Comparison of ENCODE assay signal across 17 cellular contexts in genomic region chr12:107225626-107226025, GRCh38.
DNase-seq lines count a peak whose midpoint lies in the region; ATAC-seq and TF ChIP-seq lines count a peak whose summit lies in the region.
"Had no signal": no experiment of that assay in that cellular context is flagged by ENCODE, and none has a peak within 500 bp of the region (broad histone marks: within the 10 kb centered on the region; RNA-seq: fewer than 3 reads in every experiment).

No MANE protein-coding gene starts in this region.

- H3K79me2 ChIP-seq in fibroblast of lung (ENCODE audit: control insufficient read depth, insufficient read depth, low read length) = no peaks in the 10 kb centered on the region

- H2BK12ac ChIP-seq in neuronal stem cell (ENCODE audit: low read length) = no peak overlapping the region

- H2BK15ac ChIP-seq in neuronal stem cell (ENCODE audit: low read length) = no peak overlapping the region

- DNase-seq in H4 (ENCODE audit: low spot score) (peak; percentile 57), SJCRH30 (peak; percentile 23 to 30), fibroblast of lung (ENCODE audit: low read depth in 2 of 2) (peak; percentile 14 to 71), neuronal stem cell (ENCODE audit: low spot score) (no peak), globus pallidus (ENCODE audit: low spot score) (no peak)
- DNase-seq: activated CD8-positive, alpha-beta memory T cell treated with anti-CD3 and anti-CD28 coated beads for 24 hours; activated effector memory CD4-positive, alpha-beta T cell treated with anti-CD3 and anti-CD28 coated beads, Interleukin-2, amount 50 U/mL, for 16 hours; CD4-positive, CD25-positive, alpha-beta regulatory T cell; head of caudate nucleus; Right ventricle myocardium superior; stimulated activated CD4-positive, alpha-beta T cell treated with anti-CD3 and anti-CD28 coated beads, Interleukin-4, amount 100 ng/mL, for 24 hours had no signal

- H4K20me1 ChIP-seq in fibroblast of lung (ENCODE audit: control insufficient read depth, extremely low read depth, insufficient read depth, low read length) = no peaks in the 10 kb centered on the region

- H3K27ac ChIP-seq in SJCRH30 (no peak overlapping the region; the same call in 1 of the 2 replicates), fibroblast of lung (ENCODE audit: insufficient read depth, low read length) (no peak overlapping the region), neuronal stem cell (replicated peaks; ENCODE audit: low read length) (peak overlapping the region; percentile 30)
- H3K27ac ChIP-seq: breast epithelium had no signal

- no peak overlapping the region for H2AK5ac ChIP-seq in neuronal stem cell (ENCODE audit: low read depth, low read length)

- H3K9me3 ChIP-seq in SJCRH30 (replicated peaks) (no peaks in the 10 kb centered on the region), fibroblast of lung (ENCODE audit: control insufficient read depth, insufficient read depth, low read depth, low read length) (no peaks in the 10 kb centered on the region), neuronal stem cell (replicated peaks in 1 of 2; ENCODE audit: control insufficient read depth in 2 of 2, insufficient read depth in 1 of 2, low read depth in 1 of 2, low read length in 2 of 2) (peaks cover 0 to 2% of the 10 kb centered on the region in 2 donors)
- H3K9me3 ChIP-seq: breast epithelium, HAP-1 had no signal

- H4K91ac ChIP-seq in neuronal stem cell (ENCODE audit: low read depth, low read length, poor library complexity) = no peak overlapping the region

- H2BK120ac ChIP-seq in neuronal stem cell (ENCODE audit: low read depth, low read length) = no peak overlapping the region

- no peak overlapping the region for H3K23ac ChIP-seq in neuronal stem cell (ENCODE audit: low read depth, low read length, poor library complexity)

- TF ChIP-seq CTCF in fibroblast of lung (conservative IDR thresholded peaks at IDR 0.05 in 1 of 2, IDR thresholded peaks at IDR 0.05 in 1 of 2; ENCODE audit: low read depth in 1 of 2, low read length in 2 of 2) = no peak

- H3K4me2 ChIP-seq in fibroblast of lung (ENCODE audit: extremely low read depth, insufficient read depth, low read length) (peak overlapping the region; percentile 44), neuronal stem cell (ENCODE audit: insufficient read depth, low read length, poor library complexity, severe bottlenecking) (no peak overlapping the region)

- ATAC-seq in GM21526 (IDR thresholded peaks at IDR 0.05; ENCODE audit: low FRiP score, unreplicated experiment) (no peak), HG03457 (IDR thresholded peaks at IDR 0.05; ENCODE audit: unreplicated experiment) (no peak), GM18511 (IDR thresholded peaks at IDR 0.05; ENCODE audit: unreplicated experiment) (no peak)
- ATAC-seq: sciatic nerve had no signal

- H3K4me1 ChIP-seq in SJCRH30 (peaks cover 12% of the 10 kb centered on the region; the same call in 1 of the 2 replicates), fibroblast of lung (ENCODE audit: control insufficient read depth, extremely low read depth, insufficient read depth, low read length) (no peaks in the 10 kb centered on the region), neuronal stem cell (ENCODE audit: control insufficient read depth in 2 of 2, insufficient read depth in 1 of 2, low read depth in 1 of 2, low read length in 2 of 2) (peaks cover 3 to 13% of the 10 kb centered on the region in 2 donors)
- H3K4me1 ChIP-seq: breast epithelium, HAP-1 had no signal

- no peaks in the 10 kb centered on the region for H3K36me3 ChIP-seq in SJCRH30
- no peaks in the 10 kb centered on the region for H3K36me3 ChIP-seq in fibroblast of lung (ENCODE audit: control insufficient read depth, insufficient read depth, low read length)
- H3K36me3 ChIP-seq in neuronal stem cell (replicated peaks in 1 of 2; ENCODE audit: control insufficient read depth in 2 of 2, insufficient read depth in 2 of 2, low read length in 2 of 2) = no peaks in the 10 kb centered on the region
- H3K36me3 ChIP-seq: breast epithelium, HAP-1 had no signal

- no peak overlapping the region for H2BK5ac ChIP-seq in neuronal stem cell (ENCODE audit: low read length)

- H3K4me3 ChIP-seq in SJCRH30 = no peak overlapping the region
- H3K4me3 ChIP-seq in fibroblast of lung (replicated peaks in 1 of 4; ENCODE audit: control extremely low read depth in 1 of 4, insufficient read depth in 1 of 4, low read depth in 3 of 4, low read length in 4 of 4) = no peak overlapping the region
- no peak overlapping the region for H3K4me3 ChIP-seq in neuronal stem cell (ENCODE audit: low read length in 2 of 2)
- H3K4me3 ChIP-seq: breast epithelium, HAP-1 had no signal

- H3K9ac ChIP-seq in fibroblast of lung (ENCODE audit: insufficient read depth, low read length) (no peak overlapping the region), neuronal stem cell (ENCODE audit: low read depth, low read length, poor library complexity) (no peak overlapping the region)

- no peaks in the 10 kb centered on the region for H3K79me1 ChIP-seq in neuronal stem cell (ENCODE audit: low read depth, low read length)

- H3K27me3 ChIP-seq in SJCRH30 (no peaks in the 10 kb centered on the region), fibroblast of lung (ENCODE audit: control insufficient read depth, insufficient read depth, low read length) (no peaks in the 10 kb centered on the region), neuronal stem cell (ENCODE audit: control insufficient read depth in 3 of 3, insufficient read depth in 3 of 3, low read depth in 1 of 3, low read length in 3 of 3) (peaks cover 0 to 18% (median 0%) of the 10 kb centered on the region in 3 experiments)
- H3K27me3 ChIP-seq: breast epithelium had no signal

- H3K4ac ChIP-seq in neuronal stem cell (ENCODE audit: low read length) = no peak overlapping the region

- H3K18ac ChIP-seq in neuronal stem cell (ENCODE audit: low read length) = peak overlapping the region; percentile 18

- no peak overlapping the region for H3K14ac ChIP-seq in neuronal stem cell (ENCODE audit: low read length)

- H2AFZ ChIP-seq in fibroblast of lung (ENCODE audit: low read length) (no peak overlapping the region), neuronal stem cell (ENCODE audit: low read length) (peak overlapping the region; percentile 56)

- WGBS in neuronal stem cell (ENCODE audit: extremely low coverage in 2 of 2, insufficient read length in 2 of 2, insufficient replicate concordance in 1 of 2), 2 donors = no CpG with 5 or more reads among the region's 6 CpGs

- H4K8ac ChIP-seq in neuronal stem cell (ENCODE audit: low read depth, low read length) = no peak overlapping the region

Comparison
In these comparisons a context has a peak if more than half of its experiments do, and no peak if none do; other contexts are left out.
1. DNase-seq: peak in H4 (single experiment), SJCRH30 (2 of 2) and fibroblast of lung (2 of 2); none in neuronal stem cell (single experiment) and globus pallidus (single experiment).